23 cellular contexts compared by ENCODE assay signal in genomic region chr6:163169521-163169920, GRCh38.
"Had no signal": no experiment of that assay in that cellular context is flagged by ENCODE, and none has a peak within 500 bp of the region (broad histone marks: within the 10 kb centered on the region; RNA-seq: fewer than 3 reads in every experiment).

No MANE protein-coding gene starts in this region.

- ATAC-seq: Right ventricle myocardium inferior had no signal

- DNase-seq: activated CD4-positive, CD25-positive, alpha-beta regulatory T cell; activated CD8-positive, alpha-beta memory T cell treated with anti-CD3 and anti-CD28 coated beads for 24 hours; activated naive CD4-positive, alpha-beta T cell treated with anti-CD3 and anti-CD28 coated beads, Interleukin-2, amount 50 U/mL, for 16 hours; activated T-cell treated with anti-CD3 and anti-CD28 coated beads, Interleukin-2, amount 50 U/mL, for 4 hours; adrenal gland; anterior cingulate cortex; MV-4-11; NCI-H1092 treated with DMSO at 0.1 percent for 48 hours; NCI-H1417 treated with DMSO at 0.1 percent for 48 hours; NCI-H1694; NCI-H2029; NCI-H345; NCI-H510A; NCI-H526 treated with DMSO at 0.1 percent for 48 hours; NK-92 treated with Interleukin-12 subunit alpha and Interleukin-12 subunit beta, amount 100 ng/mL, for 24 hours had no signal

- H3K4me3 Mint-ChIP-seq: activated CD4-positive, alpha-beta memory T cell treated with anti-CD3 and anti-CD28 coated beads for 36 hours; activated CD4-positive, alpha-beta T cell treated with anti-CD3 and anti-CD28 coated beads, Interleukin-2, amount 10 ng/mL, durations not matched to agents 7 days and 5 days; activated naive CD8-positive, alpha-beta T cell treated with anti-CD3 and anti-CD28 coated beads, Interleukin-2, amount 10 ng/mL, durations not matched to agents 7 days and 5 days; activated T-cell treated with anti-CD3 and anti-CD28 coated beads, Interleukin-2, amount 50 U/mL, for 4 hours; T-cell had no signal

- H3K4me2 ChIP-seq: KMS-11 had no signal

- H3K27ac Mint-ChIP-seq: activated CD4-positive, alpha-beta memory T cell treated with anti-CD3 and anti-CD28 coated beads for 36 hours; activated CD4-positive, alpha-beta T cell treated with anti-CD3 and anti-CD28 coated beads, Interleukin-2, amount 10 ng/mL, durations not matched to agents 7 days and 5 days; activated naive CD8-positive, alpha-beta T cell treated with anti-CD3 and anti-CD28 coated beads, Interleukin-2, amount 10 ng/mL, durations not matched to agents 7 days and 5 days; T-cell had no signal

- H3K36me3 Mint-ChIP-seq: activated CD4-positive, alpha-beta memory T cell treated with anti-CD3 and anti-CD28 coated beads for 36 hours; activated naive CD8-positive, alpha-beta T cell treated with anti-CD3 and anti-CD28 coated beads, Interleukin-2, amount 10 ng/mL, durations not matched to agents 7 days and 5 days; T-cell had no signal

- H3K4me3 ChIP-seq: adrenal gland, SK-N-MC had no signal

- H3K4me1 ChIP-seq: adrenal gland had no signal

- H3K9ac ChIP-seq: KMS-11 had no signal

- H3K9me3 ChIP-seq: adrenal gland had no signal

- H3K27me3 ChIP-seq: adrenal gland had no signal

- H3K27me3 Mint-ChIP-seq: activated CD4-positive, alpha-beta T cell treated with anti-CD3 and anti-CD28 coated beads, Interleukin-2, amount 10 ng/mL, durations not matched to agents 7 days and 5 days; activated naive CD8-positive, alpha-beta T cell treated with anti-CD3 and anti-CD28 coated beads, Interleukin-2, amount 10 ng/mL, durations not matched to agents 7 days and 5 days had no signal

- H3K36me3 ChIP-seq: adrenal gland had no signal

- H3K27ac ChIP-seq: adrenal gland, KMS-11, SK-N-MC, VCaP had no signal

- H3K4me1 Mint-ChIP-seq: activated CD4-positive, alpha-beta T cell treated with anti-CD3 and anti-CD28 coated beads, Interleukin-2, amount 10 ng/mL, durations not matched to agents 7 days and 5 days; activated naive CD8-positive, alpha-beta T cell treated with anti-CD3 and anti-CD28 coated beads, Interleukin-2, amount 10 ng/mL, durations not matched to agents 7 days and 5 days; T-cell had no signal

- H3K9me3 Mint-ChIP-seq: activated CD4-positive, alpha-beta memory T cell treated with anti-CD3 and anti-CD28 coated beads for 36 hours; activated naive CD8-positive, alpha-beta T cell treated with anti-CD3 and anti-CD28 coated beads, Interleukin-2, amount 10 ng/mL, durations not matched to agents 7 days and 5 days; activated T-cell treated with anti-CD3 and anti-CD28 coated beads, Interleukin-2, amount 50 U/mL, for 4 hours; T-cell had no signal
